18 cellular contexts compared by ENCODE assay signal in the genomic region with DNA sequence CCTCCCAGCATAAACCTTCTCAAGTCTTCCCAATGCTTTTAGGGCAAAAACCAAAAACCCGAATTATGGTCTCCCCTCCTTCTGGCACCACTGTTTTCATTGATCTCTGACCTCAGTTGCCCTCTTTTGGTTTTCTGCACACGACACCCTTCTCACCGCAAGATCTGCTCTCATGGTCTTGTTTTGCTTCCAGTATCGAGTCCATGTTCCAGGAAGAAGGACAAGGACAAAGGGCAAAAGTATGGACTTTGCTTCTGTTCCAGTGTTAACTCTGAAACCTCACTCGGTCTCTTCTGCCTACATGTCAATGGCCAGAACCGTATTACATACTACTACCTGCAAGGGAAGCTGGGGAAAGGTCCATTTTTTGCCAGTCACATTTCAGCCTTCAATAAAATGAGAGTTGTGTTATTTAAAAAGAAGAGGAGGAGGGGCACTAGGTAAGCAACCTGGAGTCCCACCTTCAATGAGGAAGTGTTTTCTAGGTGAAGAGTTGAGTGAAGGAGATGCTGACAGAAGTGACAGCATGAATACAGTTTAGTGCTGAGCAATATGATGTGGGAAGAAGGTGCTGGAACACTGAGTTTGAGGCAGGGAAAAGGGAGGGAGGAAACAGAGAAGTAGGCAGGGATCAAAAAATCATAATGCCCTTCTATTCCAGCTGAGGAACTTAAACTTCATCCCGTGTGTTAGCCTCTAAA.
A peak's percentile ranks its signal among the peaks of the same experiment; 100 is the strongest.
DNase-seq lines count a peak whose midpoint lies in the region; ATAC-seq and TF ChIP-seq lines count a peak whose summit lies in the region.
"Had no signal": no experiment of that assay in that cellular context is flagged by ENCODE, and none has a peak within 500 bp of the region (broad histone marks: within the 10 kb centered on the region; RNA-seq: fewer than 3 reads in every experiment).

No MANE protein-coding gene starts in this region.

- H3K9ac ChIP-seq in colonic mucosa (ENCODE audit: low read depth in 2 of 2, low read length in 2 of 2), result no peak overlapping the region
- H3K9ac ChIP-seq: BLaER1 treated with 17β-estradiol and CSF1 and Interleukin-3, amounts not matched to agents 10 nM and 100 nM had no signal

- peak; percentile 25 for DNase-seq in HuH-7 (ENCODE audit: low spot score)
- DNase-seq in colonic mucosa, result no peak
- peak; percentile 68 for DNase-seq in left lobe of liver (ENCODE audit: low spot score)
- DNase-seq in mucosa of descending colon, result peak in 1 of 3 donors; percentile 38
- no peak for DNase-seq in activated effector memory CD4-positive, alpha-beta T cell treated with Interleukin-2 at 50 U/mL for 16 hours
- no peak for DNase-seq in SIG-M5 treated with dmso at 0.1 percent for 504 hours (lab: John Stamatoyannopoulos, UW; ENCODE audit: unreplicated experiment)
- DNase-seq: Calu3; CD8-positive, alpha-beta T cell; DMS53; DND-41; EL; H9 had no signal

- ATAC-seq in left lobe of liver, result peak; percentile 83
- ATAC-seq in mucosa of descending colon, result peak; percentile 87
- no peak for ATAC-seq in HG02973 (IDR thresholded peaks at IDR 0.05; ENCODE audit: unreplicated experiment)
- ATAC-seq: A549; CD8-positive, alpha-beta T cell; GM12878 had no signal

- H3K4me1 ChIP-seq in colonic mucosa (no peaks in the 10 kb centered on the region), mucosa of descending colon (ENCODE audit: low read depth) (no peaks in the 10 kb centered on the region)

- intact Hi-C loops in colonic mucosa (cut with DNase I) (no loop called here), mucosa of descending colon (cut with DNase I, micrococcal nuclease) (no loop called here)

- no peak overlapping the region for H3K4me3 ChIP-seq in colonic mucosa
- no peak overlapping the region for H3K4me3 ChIP-seq in mucosa of descending colon
- H3K4me3 ChIP-seq: A549; BLaER1 treated with 17β-estradiol and CSF1 and Interleukin-3, amounts not matched to agents 10 nM and 100 nM; GM12878 had no signal

- peak overlapping the region; percentile 6 for H3K27ac ChIP-seq in colonic mucosa
- H3K27ac ChIP-seq: 22Rv1; A549; BLaER1 treated with 17β-estradiol and CSF1 and Interleukin-3, amounts not matched to agents 10 nM and 100 nM; HL-60 had no signal

- no peaks in the 10 kb centered on the region for H3K27me3 ChIP-seq in colonic mucosa
- H3K27me3 ChIP-seq: BLaER1 treated with 17β-estradiol and CSF1 and Interleukin-3, amounts not matched to agents 10 nM and 100 nM had no signal

- H3K36me3 ChIP-seq in colonic mucosa (no peaks in the 10 kb centered on the region), mucosa of descending colon (ENCODE audit: low read depth) (no peaks in the 10 kb centered on the region)
- H3K36me3 ChIP-seq: BLaER1 treated with 17β-estradiol and CSF1 and Interleukin-3, amounts not matched to agents 10 nM and 100 nM had no signal

- TF ChIP-seq CTCF in colonic mucosa (IDR thresholded peaks at IDR 0.05), result no peak
- TF ChIP-seq CTCF in mucosa of descending colon (IDR thresholded peaks at IDR 0.05), result no peak

- H3K9me3 ChIP-seq in colonic mucosa (no peaks in the 10 kb centered on the region), mucosa of descending colon (no peaks in the 10 kb centered on the region)
- H3K9me3 ChIP-seq: A549 had no signal

Comparison
In these comparisons a context has a peak if more than half of its experiments do, and no peak if none do; other contexts are left out.
1. DNase-seq: peak in HuH-7 (single experiment) and left lobe of liver (single experiment); none in colonic mucosa (single experiment), activated effector memory CD4-positive, alpha-beta T cell treated with Interleukin-2 at 50 U/mL for 16 hours (single experiment) and SIG-M5 treated with dmso at 0.1 percent for 504 hours (single experiment).